In genomic region chr19:7099597-7099921, GRCh38 we compare ENCODE assay signal across 8 cellular contexts.
DNase-seq lines count a peak whose midpoint lies in the region; TF ChIP-seq lines count a peak whose summit lies in the region.

No MANE protein-coding gene starts in this region.

- peaks cover 20% of the 10 kb centered on the region for H3K27me3 Mint-ChIP-seq in nephron progenitor cell (ENCODE audit: low read depth, poor library complexity)

- peaks cover 15% of the 10 kb centered on the region for H3K4me1 Mint-ChIP-seq in nephron progenitor cell

- H3K9me3 Mint-ChIP-seq in nephron progenitor cell, result peaks cover 38% of the 10 kb centered on the region

- POLR2A ChIA-PET in AG04449 (lab: Yijun Ruan, JAX), result interaction anchor here (0.5 to 1.4 kb wide), 3 partner anchors 14 to 375 kb away, joined by 3 to 4 read pairs (median 4); no protein-coding TSS in a partner anchor

- no peak for DNase-seq in AG04449 (ENCODE audit: low read depth, low spot score)
- DNase-seq in LNCaP clone FGC (ENCODE audit: low read depth), result no peak
- no peak for DNase-seq in choroid plexus epithelial cell (ENCODE audit: low read depth)
- peak; percentile 93 for DNase-seq in nephron progenitor cell
- no peak for DNase-seq in NCI-H2081 treated with DMSO at 0.1 percent for 48 hours (lab: John Stamatoyannopoulos, UW)
- no peak for DNase-seq in GM03348 (ENCODE audit: low spot score)
- DNase-seq in DMS 273 (lab: John Stamatoyannopoulos, UW; ENCODE audit: unreplicated experiment), result no peak
- DNase-seq in NCI-H146 (lab: John Stamatoyannopoulos, UW), result no peak

- H3K27ac Mint-ChIP-seq in nephron progenitor cell, result no peak overlapping the region

- CTCF ChIA-PET in AG04449 (lab: Yijun Ruan, JAX), result interaction anchor here (0.6 to 7.1 kb wide), 12 partner anchors 13 to 702 kb away, joined by 3 to 167 read pairs (median 4); partner anchors contain the start of gene TRAPPC5

- TF ChIP-seq CTCF in AG04449 (IDR thresholded peaks at IDR 0.05; ENCODE audit: insufficient read depth, low read length, missing control alignments) (no peak), LNCaP clone FGC (IDR thresholded peaks at IDR 0.05; ENCODE audit: control insufficient read depth, extremely low read depth, insufficient read depth) (no peak), choroid plexus epithelial cell (conservative IDR thresholded peaks at IDR 0.05; ENCODE audit: low read depth, low read length) (no peak), nephron progenitor cell (IDR thresholded peaks at IDR 0.05) (no peak)

- H3K4me3 Mint-ChIP-seq in nephron progenitor cell, result peak overlapping the region; percentile 93

- peaks cover 38% of the 10 kb centered on the region for H3K36me3 Mint-ChIP-seq in nephron progenitor cell (ENCODE audit: low read depth)

- H3K4me3 ChIP-seq in AG04449 (ENCODE audit: low read depth, low read length), result peak overlapping the region; percentile 81
- peak overlapping the region; percentile 58 for H3K4me3 ChIP-seq in LNCaP clone FGC (ENCODE audit: low read depth, low read length)
- peak overlapping the region; percentile 90 for H3K4me3 ChIP-seq in choroid plexus epithelial cell (ENCODE audit: low read depth, low read length)
